Comparison of ENCODE assay signal across 14 cellular contexts in genomic region chr17:67574658-67575293, GRCh38.
DNase-seq lines count a peak whose midpoint lies in the region; ATAC-seq lines count a peak whose summit lies in the region.
"Had no signal": no experiment of that assay in that cellular context is flagged by ENCODE, and none has a peak within 500 bp of the region (broad histone marks: within the 10 kb centered on the region; RNA-seq: fewer than 3 reads in every experiment).

No MANE protein-coding gene starts in this region.

- ATAC-seq in stimulated activated naive B cell treated with anti-CD40 and anti-IgM and Interleukin-4, amounts not matched to agents 10 μg/mL and 1 μg/mL and 100 μg/mL, for 72 hours (replicated peaks), result peak; percentile 67 to 70
- no peak for ATAC-seq in naive thymus-derived CD8-positive, alpha-beta T cell
- ATAC-seq: activated naive CD8-positive, alpha-beta T cell treated with anti-CD3 and anti-CD28 coated beads, Interleukin-2, amount 50 U/mL, for 24 hours; heart left ventricle had no signal

- no peak overlapping the region for H3K4me3 Mint-ChIP-seq in activated T-cell treated with anti-CD3 and anti-CD28 coated beads, Interleukin-2, amount 50 U/mL, for 24 hours
- peak overlapping the region in 1 of 2 donors; percentile 46 for H3K4me3 Mint-ChIP-seq in stimulated activated naive B cell treated with anti-CD40 and anti-IgM and Interleukin-4, amounts not matched to agents 10 μg/mL and 1 μg/mL and 100 μg/mL, for 72 hours
- H3K4me3 Mint-ChIP-seq in naive thymus-derived CD8-positive, alpha-beta T cell, result no peak overlapping the region
- H3K4me3 Mint-ChIP-seq: activated naive CD8-positive, alpha-beta T cell treated with anti-CD3 and anti-CD28 coated beads, Interleukin-2, amount 50 U/mL, for 24 hours had no signal

- WGBS in GM23248 (ENCODE audit: low coverage in 1 of 2, low lambda C conversion rate in 2 of 2, missing lambda C conversion rate in 2 of 2), 2 experiments, result 88 to 90% methylated on average over 13 of the region's 13 CpGs

- no peak overlapping the region for H3K9ac ChIP-seq in GM23248

- H3K27me3 Mint-ChIP-seq in activated T-cell treated with anti-CD3 and anti-CD28 coated beads, Interleukin-2, amount 50 U/mL, for 24 hours, result no peaks in the 10 kb centered on the region
- no peaks in the 10 kb centered on the region for H3K27me3 Mint-ChIP-seq in stimulated activated naive B cell treated with anti-CD40 and anti-IgM and Interleukin-4, amounts not matched to agents 10 μg/mL and 1 μg/mL and 100 μg/mL, for 72 hours
- H3K27me3 Mint-ChIP-seq in naive thymus-derived CD8-positive, alpha-beta T cell, result no peaks in the 10 kb centered on the region
- H3K27me3 Mint-ChIP-seq: activated naive CD8-positive, alpha-beta T cell treated with anti-CD3 and anti-CD28 coated beads, Interleukin-2, amount 50 U/mL, for 24 hours had no signal

- no peak for DNase-seq in activated T-cell treated with anti-CD3 and anti-CD28 coated beads, Interleukin-2, amount 50 U/mL, for 24 hours
- DNase-seq in activated T-cell treated with anti-CD3 and anti-CD28 coated beads for 4 hours, result no peak
- DNase-seq in GM23248, result peak; percentile 3
- DNase-seq in NAMALWA (ENCODE audit: low spot score), result peak; percentile 97
- DNase-seq in stimulated activated naive B cell treated with anti-CD40 and anti-IgM and Interleukin-4, amounts not matched to agents 10 μg/mL and 1 μg/mL and 100 μg/mL, for 72 hours, result peak; percentile 65
- DNase-seq in activated CD4-positive, CD25-positive, alpha-beta regulatory T cell treated with anti-CD3 and anti-CD28 coated beads, Interleukin-2, amount 50 U/mL, for 72 hours, result no peak
- DNase-seq in OCI-M2 (lab: John Stamatoyannopoulos, UW; ENCODE audit: unreplicated experiment), result no peak
- no peak for DNase-seq in naive thymus-derived CD8-positive, alpha-beta T cell
- DNase-seq: ACHN; activated CD4-positive, alpha-beta T cell treated with anti-CD3 and anti-CD28 coated beads for 48 hours; activated naive CD8-positive, alpha-beta T cell treated with anti-CD3 and anti-CD28 coated beads, Interleukin-2, amount 50 U/mL, for 24 hours; dorsolateral prefrontal cortex; heart left ventricle; mesendoderm had no signal

- peaks cover 35% of the 10 kb centered on the region for H3K4me1 Mint-ChIP-seq in activated T-cell treated with anti-CD3 and anti-CD28 coated beads, Interleukin-2, amount 50 U/mL, for 24 hours (ENCODE audit: low read depth)
- peaks cover 37 to 62% of the 10 kb centered on the region in 2 donors for H3K4me1 Mint-ChIP-seq in stimulated activated naive B cell treated with anti-CD40 and anti-IgM and Interleukin-4, amounts not matched to agents 10 μg/mL and 1 μg/mL and 100 μg/mL, for 72 hours
- peaks cover 20 to 45% (median 33%) of the 10 kb centered on the region in 4 donors for H3K4me1 Mint-ChIP-seq in naive thymus-derived CD8-positive, alpha-beta T cell

- H3K4me2 ChIP-seq in GM23248 (ENCODE audit: unreplicated experiment), result no peak overlapping the region

- H3K27ac ChIP-seq in GM23248, result no peak overlapping the region
- H3K27ac ChIP-seq: dorsolateral prefrontal cortex, heart left ventricle had no signal

- H3F3A ChIP-seq in GM23248 (ENCODE audit: insufficient read depth), result no peaks in the 10 kb centered on the region

- H3K36me3 Mint-ChIP-seq in activated T-cell treated with anti-CD3 and anti-CD28 coated beads, Interleukin-2, amount 50 U/mL, for 24 hours (ENCODE audit: low read depth), result peaks cover 37% of the 10 kb centered on the region
- peaks cover 8 to 15% of the 10 kb centered on the region in 2 donors for H3K36me3 Mint-ChIP-seq in stimulated activated naive B cell treated with anti-CD40 and anti-IgM and Interleukin-4, amounts not matched to agents 10 μg/mL and 1 μg/mL and 100 μg/mL, for 72 hours
- peaks cover 0 to 59% (median 2%) of the 10 kb centered on the region in 3 donors for H3K36me3 Mint-ChIP-seq in naive thymus-derived CD8-positive, alpha-beta T cell

- H3K4me3 ChIP-seq in GM23248, result no peak overlapping the region
- H3K4me3 ChIP-seq: dorsolateral prefrontal cortex, heart left ventricle had no signal

- in situ Hi-C loops in GM23248 (cut with MboI), result no loop called here

- H3K9me2 ChIP-seq in GM23248 (ENCODE audit: insufficient read depth), result no peaks in the 10 kb centered on the region

- POLR2A ChIA-PET in naive thymus-derived CD8-positive, alpha-beta T cell (lab: Charles Lee), result interaction anchor here (0.5 kb wide), 1 partner anchor 1287 kb away, joined by 3 read pairs; no protein-coding TSS in a partner anchor

- H3K27ac Mint-ChIP-seq in activated T-cell treated with anti-CD3 and anti-CD28 coated beads, Interleukin-2, amount 50 U/mL, for 24 hours, result peak overlapping the region; percentile 56
- H3K27ac Mint-ChIP-seq in stimulated activated naive B cell treated with anti-CD40 and anti-IgM and Interleukin-4, amounts not matched to agents 10 μg/mL and 1 μg/mL and 100 μg/mL, for 72 hours, result peak overlapping the region; percentile 52
- H3K27ac Mint-ChIP-seq in naive thymus-derived CD8-positive, alpha-beta T cell, result peak overlapping the region in 4 of 10 donors; percentile 43 to 86 (median 66)
- H3K27ac Mint-ChIP-seq: activated naive CD8-positive, alpha-beta T cell treated with anti-CD3 and anti-CD28 coated beads, Interleukin-2, amount 50 U/mL, for 24 hours had no signal

- H2AFZ ChIP-seq in GM23248, result no peak overlapping the region

- no peaks in the 10 kb centered on the region for H3K9me3 Mint-ChIP-seq in activated T-cell treated with anti-CD3 and anti-CD28 coated beads, Interleukin-2, amount 50 U/mL, for 24 hours
- peaks cover 0 to 1% of the 10 kb centered on the region in 2 donors for H3K9me3 Mint-ChIP-seq in stimulated activated naive B cell treated with anti-CD40 and anti-IgM and Interleukin-4, amounts not matched to agents 10 μg/mL and 1 μg/mL and 100 μg/mL, for 72 hours
- no peaks in the 10 kb centered on the region for H3K9me3 Mint-ChIP-seq in naive thymus-derived CD8-positive, alpha-beta T cell
- H3K9me3 Mint-ChIP-seq: activated naive CD8-positive, alpha-beta T cell treated with anti-CD3 and anti-CD28 coated beads, Interleukin-2, amount 50 U/mL, for 24 hours had no signal

- H3K27me3 ChIP-seq in GM23248 (replicated peaks; ENCODE audit: insufficient read depth), result no peaks in the 10 kb centered on the region
- H3K27me3 ChIP-seq: dorsolateral prefrontal cortex, heart left ventricle had no signal

- H4K20me1 ChIP-seq in GM23248 (ENCODE audit: insufficient read depth), result no peaks in the 10 kb centered on the region

- H3K36me3 ChIP-seq in GM23248 (ENCODE audit: low read depth), result no peaks in the 10 kb centered on the region

- no peaks in the 10 kb centered on the region for H3K9me3 ChIP-seq in GM23248 (ENCODE audit: low read depth)
- H3K9me3 ChIP-seq: heart left ventricle had no signal

- peaks cover 4% of the 10 kb centered on the region; the same call in 1 of the 2 replicates for H3K4me1 ChIP-seq in GM23248 (ENCODE audit: insufficient read depth)

- no peaks in the 10 kb centered on the region for H3K79me2 ChIP-seq in GM23248 (ENCODE audit: insufficient read depth)

Comparison
In these comparisons a context has a peak if more than half of its experiments do, and no peak if none do; other contexts are left out.
1. DNase-seq: peak in GM23248 (single experiment), NAMALWA (single experiment) and stimulated activated naive B cell treated with anti-CD40 and anti-IgM and Interleukin-4, amounts not matched to agents 10 μg/mL and 1 μg/mL and 100 μg/mL, for 72 hours (single experiment); none in activated T-cell treated with anti-CD3 and anti-CD28 coated beads, Interleukin-2, amount 50 U/mL, for 24 hours (single experiment), activated T-cell treated with anti-CD3 and anti-CD28 coated beads for 4 hours (single experiment), activated CD4-positive, CD25-positive, alpha-beta regulatory T cell treated with anti-CD3 and anti-CD28 coated beads, Interleukin-2, amount 50 U/mL, for 72 hours (single experiment), OCI-M2 (single experiment) and naive thymus-derived CD8-positive, alpha-beta T cell (0 of 10).
2. ATAC-seq: peak in stimulated activated naive B cell treated with anti-CD40 and anti-IgM and Interleukin-4, amounts not matched to agents 10 μg/mL and 1 μg/mL and 100 μg/mL, for 72 hours (2 of 2); none in naive thymus-derived CD8-positive, alpha-beta T cell (0 of 2).